ENCODE assay signal across 15 cellular contexts in the genomic region with DNA sequence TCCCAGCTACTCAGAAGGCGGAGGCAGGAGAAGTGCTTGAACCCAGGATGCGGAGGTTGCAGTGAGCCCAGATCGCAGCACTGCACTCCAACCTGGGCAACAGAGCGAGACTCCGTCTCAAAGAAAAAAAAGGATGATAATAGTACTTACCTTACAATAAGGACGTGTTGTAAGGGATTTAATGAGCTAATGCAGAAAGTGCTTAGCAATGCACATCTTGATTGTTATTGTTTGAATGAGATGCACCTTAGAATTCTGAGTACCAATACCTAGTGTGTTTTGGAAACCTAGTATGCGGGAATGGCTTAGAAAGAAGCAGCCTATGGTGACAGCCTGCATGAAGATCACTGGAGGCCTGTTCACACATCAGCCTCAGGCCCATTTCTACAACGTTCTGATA. TPM values are rescaled to one million over a fixed set of nuclear protein-coding genes. Genes with fewer than 3 reads are reported as not detected.
DNase-seq lines count a peak whose midpoint lies in the region; ATAC-seq and TF ChIP-seq lines count a peak whose summit lies in the region.
"Had no signal": no experiment of that assay in that cellular context is flagged by ENCODE, and none has a peak within 500 bp of the region (broad histone marks: within the 10 kb centered on the region; RNA-seq: fewer than 3 reads in every experiment).

No MANE protein-coding gene starts in this region.

- in situ Hi-C loops in GM13976 (cut with MboI; ENCODE audit: low sequenced_read_pairs, unreplicated experiment): no loop called here

- ATAC-seq in T-helper 17 cell: no peak
- no peak for ATAC-seq in stimulated activated naive CD8-positive, alpha-beta T cell treated with anti-CD3 and anti-CD28 coated beads, Interleukin-15, amount 100 ng/mL, for 72 hours
- ATAC-seq: heart left ventricle, right cardiac atrium had no signal

- intact Hi-C loops in breast epithelium (cut with DNase I; ENCODE audit: low total_unique reads): no loop called here

- peaks cover 7% of the 10 kb centered on the region for H3K36me3 ChIP-seq in effector memory CD4-positive, alpha-beta T cell (ENCODE audit: control insufficient read depth, insufficient read depth, low read length)
- H3K36me3 ChIP-seq in breast epithelium: peaks cover 15% of the 10 kb centered on the region

- H3K27me3 ChIP-seq in effector memory CD4-positive, alpha-beta T cell (replicated peaks; ENCODE audit: control insufficient read depth, insufficient read depth, low read length, poor library complexity, severe bottlenecking): no peaks in the 10 kb centered on the region
- H3K27me3 ChIP-seq in breast epithelium: no peaks in the 10 kb centered on the region
- H3K27me3 ChIP-seq: heart left ventricle, transverse colon had no signal

- H3K9me3 Mint-ChIP-seq in activated naive CD4-positive, alpha-beta T cell treated with anti-CD3 and anti-CD28 coated beads, Interleukin-2, amount 50 U/mL, for 24 hours: no peaks in the 10 kb centered on the region
- no peaks in the 10 kb centered on the region for H3K9me3 Mint-ChIP-seq in stimulated activated naive CD8-positive, alpha-beta T cell treated with anti-CD3 and anti-CD28 coated beads, Interleukin-15, amount 100 ng/mL, for 72 hours

- peaks cover 40% of the 10 kb centered on the region for H3K4me1 ChIP-seq in effector memory CD4-positive, alpha-beta T cell (ENCODE audit: control insufficient read depth, insufficient read depth, low read length, poor library complexity, severe bottlenecking)
- H3K4me1 ChIP-seq in breast epithelium: no peaks in the 10 kb centered on the region
- H3K4me1 ChIP-seq: transverse colon had no signal

- no peak for TF ChIP-seq CTCF in GM13976 (IDR thresholded peaks at IDR 0.05; ENCODE audit: borderline replicate concordance, control extremely low read depth, extremely low read depth, insufficient read depth, missing control alignments)
- TF ChIP-seq CTCF in breast epithelium (IDR thresholded peaks at IDR 0.05): no peak

- H3K4me3 Mint-ChIP-seq in activated naive CD4-positive, alpha-beta T cell treated with anti-CD3 and anti-CD28 coated beads, Interleukin-2, amount 50 U/mL, for 24 hours: peak overlapping the region; percentile 60
- H3K4me3 Mint-ChIP-seq in T-helper 17 cell: peak overlapping the region; percentile 90
- peak overlapping the region; percentile 48 to 57 for H3K4me3 Mint-ChIP-seq in stimulated activated naive CD8-positive, alpha-beta T cell treated with anti-CD3 and anti-CD28 coated beads, Interleukin-15, amount 100 ng/mL, for 72 hours

- H3K27me3 Mint-ChIP-seq in activated naive CD4-positive, alpha-beta T cell treated with anti-CD3 and anti-CD28 coated beads, Interleukin-2, amount 50 U/mL, for 24 hours: no peaks in the 10 kb centered on the region
- H3K27me3 Mint-ChIP-seq in T-helper 17 cell: no peaks in the 10 kb centered on the region
- no peaks in the 10 kb centered on the region for H3K27me3 Mint-ChIP-seq in stimulated activated naive CD8-positive, alpha-beta T cell treated with anti-CD3 and anti-CD28 coated beads, Interleukin-15, amount 100 ng/mL, for 72 hours

- DNase-seq in activated naive CD4-positive, alpha-beta T cell (lab: John Stamatoyannopoulos, UW): no peak
- DNase-seq in T-helper 17 cell (no peak), DMS114 treated with DMSO at 0.1 percent for 48 hours (lab: John Stamatoyannopoulos, UW; ENCODE audit: unreplicated experiment) (no peak), GM13976 (ENCODE audit: low spot score) (no peak), breast epithelium (ENCODE audit: low spot score in 2 of 2) (no peak)
- no peak for DNase-seq in effector memory CD4-positive, alpha-beta T cell
- no peak for DNase-seq in stimulated activated naive CD8-positive, alpha-beta T cell treated with anti-CD3 and anti-CD28 coated beads, Interleukin-15, amount 100 ng/mL, for 72 hours
- DNase-seq: Calu3, heart left ventricle, NCI-H1092 treated with DMSO at 0.1 percent for 48 hours, NCI-H510A, right cardiac atrium, transverse colon had no signal

- H3K27ac Mint-ChIP-seq in activated naive CD4-positive, alpha-beta T cell treated with anti-CD3 and anti-CD28 coated beads, Interleukin-2, amount 50 U/mL, for 24 hours: peak overlapping the region; percentile 93
- H3K27ac Mint-ChIP-seq in T-helper 17 cell: peak overlapping the region; percentile 85
- peak overlapping the region; percentile 51 to 91 for H3K27ac Mint-ChIP-seq in stimulated activated naive CD8-positive, alpha-beta T cell treated with anti-CD3 and anti-CD28 coated beads, Interleukin-15, amount 100 ng/mL, for 72 hours

- peak overlapping the region; percentile 32 for H3K27ac ChIP-seq in effector memory CD4-positive, alpha-beta T cell (ENCODE audit: insufficient read depth, low read length, poor library complexity, severe bottlenecking)
- no peak overlapping the region for H3K27ac ChIP-seq in breast epithelium
- H3K27ac ChIP-seq: RWPE1 had no signal

- TF ChIP-seq POLR2A in breast epithelium (IDR thresholded peaks at IDR 0.05): no peak

- peaks cover 31% of the 10 kb centered on the region for H3K36me3 Mint-ChIP-seq in activated naive CD4-positive, alpha-beta T cell treated with anti-CD3 and anti-CD28 coated beads, Interleukin-2, amount 50 U/mL, for 24 hours
- H3K36me3 Mint-ChIP-seq in T-helper 17 cell (ENCODE audit: low read depth): peaks cover 10% of the 10 kb centered on the region

- peak overlapping the region; percentile 9 for H3K4me3 ChIP-seq in effector memory CD4-positive, alpha-beta T cell (ENCODE audit: insufficient read depth, low read depth, low read length, poor library complexity, severe bottlenecking)
- H3K4me3 ChIP-seq in breast epithelium: no peak overlapping the region
- H3K4me3 ChIP-seq: heart left ventricle, transverse colon had no signal

- H3K9me3 ChIP-seq in T-helper 17 cell (ENCODE audit: control insufficient read depth, low read length, poor library complexity, severe bottlenecking) (no peaks in the 10 kb centered on the region), breast epithelium (no peaks in the 10 kb centered on the region)
- H3K9me3 ChIP-seq in effector memory CD4-positive, alpha-beta T cell (ENCODE audit: control insufficient read depth, low read length): no peaks in the 10 kb centered on the region
- H3K9me3 ChIP-seq: heart left ventricle, transverse colon had no signal

- H3K4me1 Mint-ChIP-seq in activated naive CD4-positive, alpha-beta T cell treated with anti-CD3 and anti-CD28 coated beads, Interleukin-2, amount 50 U/mL, for 24 hours: peaks cover 47% of the 10 kb centered on the region
- peaks cover 38% of the 10 kb centered on the region for H3K4me1 Mint-ChIP-seq in T-helper 17 cell
- H3K4me1 Mint-ChIP-seq in stimulated activated naive CD8-positive, alpha-beta T cell treated with anti-CD3 and anti-CD28 coated beads, Interleukin-15, amount 100 ng/mL, for 72 hours: peaks cover 40% of the 10 kb centered on the region

RNA-seq across cellular contexts. Expression of gene SNUPN, which starts 19.5 kb away (rescaled TPM):
- total RNA-seq in T-helper 17 cell: 10 to 100 TPM; 14.5 to 15.0 TPM
- 10 to 100 TPM; 19.8 to 24.9 (median 23.6) TPM for total RNA-seq in breast epithelium

RNA-seq across cellular contexts. Expression of gene PTPN9, which starts 26.9 kb away (rescaled TPM):
- 10 to 100 TPM; 19.8 to 21.6 TPM for total RNA-seq in T-helper 17 cell
- total RNA-seq in breast epithelium: 10 to 100 TPM; 16.2 to 23.9 (median 19.9) TPM

RNA-seq across cellular contexts. Expression of gene IMP3, which starts 34.0 kb away (rescaled TPM):
- total RNA-seq in T-helper 17 cell (10 to 100 TPM; 30.1 to 35.5 TPM), breast epithelium (100 to 1,000 TPM; 144 to 194 (median 175) TPM)

RNA-seq across cellular contexts. Expression of gene SNX33, which starts 41.7 kb away (rescaled TPM):
- total RNA-seq in T-helper 17 cell (1 to 10 TPM; 1.7 to 1.8 TPM), breast epithelium (10 to 100 TPM; 32.8 to 42.7 (median 36.3) TPM)
